In the genomic region with DNA sequence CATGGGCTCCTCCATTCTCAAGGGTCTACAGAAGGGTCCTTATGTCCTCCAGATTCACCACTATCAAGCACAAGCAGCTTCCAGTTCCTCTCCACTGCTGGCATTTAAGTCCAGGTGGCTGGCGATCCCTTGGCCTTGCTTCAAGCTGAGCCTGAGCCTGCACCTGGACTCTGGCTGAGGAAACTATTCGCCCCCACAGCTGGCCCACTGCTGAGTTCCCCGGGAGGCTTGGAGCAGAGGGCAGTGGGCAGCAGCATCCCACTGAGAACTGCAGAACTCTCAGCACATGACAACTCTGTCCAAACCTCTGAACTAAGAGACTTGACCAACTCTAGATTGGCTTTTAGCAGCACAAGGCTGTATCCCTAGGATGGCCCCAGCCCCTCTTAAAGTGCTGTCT, we compare ENCODE assay signal across 17 cellular contexts. TPM values are rescaled to one million over a fixed set of nuclear protein-coding genes. Genes with fewer than 3 reads are reported as not detected.
"Had no signal": no experiment of that assay in that cellular context is flagged by ENCODE, and none has a peak within 500 bp of the region (broad histone marks: within the 10 kb centered on the region; RNA-seq: fewer than 3 reads in every experiment).

No MANE protein-coding gene starts in this region.

- DNase-seq: dermis blood vessel endothelial cell; esophagus squamous epithelium; foreskin fibroblast; glutamatergic neuron; islet precursor cell; mesendoderm; naive B cell; sigmoid colon; stimulated activated CD4-positive, alpha-beta T cell treated with anti-CD3 and anti-CD28 coated beads, Interleukin-12 subunit alpha, Interleukin-12 subunit beta, amount 100 ng/mL, for 4 hours; stimulated activated naive CD4-positive, alpha-beta T cell treated with Interleukin-2 at 50 U/mL for 16 hours; trophoblast cell had no signal

- H3K27ac ChIP-seq: gastroesophageal sphincter, sigmoid colon had no signal

- H3K9me3 Mint-ChIP-seq: nephron had no signal

- ATAC-seq: gastroesophageal sphincter, left lobe of liver had no signal

- H3K4me1 Mint-ChIP-seq: nephron had no signal

- H3K4me3 Mint-ChIP-seq: nephron had no signal

- H3K9me3 ChIP-seq: esophagus squamous epithelium, gastroesophageal sphincter, sigmoid colon had no signal

- H3K36me3 ChIP-seq: esophagus squamous epithelium, gastroesophageal sphincter, sigmoid colon had no signal

- H3K4me1 ChIP-seq: gastroesophageal sphincter, sigmoid colon had no signal

- H3K27me3 Mint-ChIP-seq: naive B cell had no signal

- H3K27me3 ChIP-seq: esophagus squamous epithelium, gastroesophageal sphincter, sigmoid colon had no signal

- H3K4me3 ChIP-seq: esophagus squamous epithelium, gastroesophageal sphincter, lung, sigmoid colon, skin epidermis had no signal

RNA-seq across cellular contexts. Expression of a gene that starts 25.0 kb away (rescaled TPM):
- total RNA-seq: osteocyte had no signal
